ENCODE assay signal across 9 cellular contexts in genomic region chr22:50696799-50697561, GRCh38. TPM values are rescaled to one million over a fixed set of nuclear protein-coding genes. Genes with fewer than 3 reads are reported as not detected.
DNase-seq lines count a peak whose midpoint lies in the region; ATAC-seq, FAIRE-seq and TF ChIP-seq lines count a peak whose summit lies in the region.
"Had no signal": no experiment of that assay in that cellular context is flagged by ENCODE, and none has a peak within 500 bp of the region (broad histone marks: within the 10 kb centered on the region; RNA-seq: fewer than 3 reads in every experiment).

No MANE protein-coding gene starts in this region.

- H4K20me1 ChIP-seq in keratinocyte (ENCODE audit: control insufficient read depth, extremely low read depth, insufficient read depth, low read length): no peaks in the 10 kb centered on the region

- peak overlapping the region; percentile 67 for H3K4me2 ChIP-seq in keratinocyte (ENCODE audit: control insufficient read depth, extremely low read depth, insufficient read depth, low read depth, low read length)

- H3K79me2 ChIP-seq in keratinocyte (ENCODE audit: control insufficient read depth, insufficient read depth, low read length): no peaks in the 10 kb centered on the region

- ATAC-seq in HG02981 (IDR thresholded peaks at IDR 0.05; ENCODE audit: unreplicated experiment) (no peak), GM18502 (IDR thresholded peaks at IDR 0.05; ENCODE audit: poor library complexity, unreplicated experiment) (no peak)

- H3K27me3 ChIP-seq in keratinocyte (ENCODE audit: control insufficient read depth, extremely low read depth, insufficient read depth, low read length) (no peaks in the 10 kb centered on the region), subcutaneous abdominal adipose tissue (ENCODE audit: control insufficient read depth in 5 of 5, insufficient read depth in 4 of 5, low read length in 5 of 5) (no peaks in the 10 kb centered on the region)

- peaks cover 20% of the 10 kb centered on the region for H3K4me1 ChIP-seq in keratinocyte (ENCODE audit: control insufficient read depth, extremely low read depth, insufficient read depth, low read length)
- H3K4me1 ChIP-seq in subcutaneous abdominal adipose tissue (ENCODE audit: control insufficient read depth in 5 of 5, insufficient read depth in 5 of 5, low read length in 5 of 5): peaks cover 3 to 82% (median 26%) of the 10 kb centered on the region in 5 donors

- no peak for FAIRE-seq in keratinocyte (lab: Jason Lieb, UNC)

- peak overlapping the region; percentile 50 to 54 for H3K4me3 ChIP-seq in cardiac fibroblast (replicated peaks in 1 of 2; ENCODE audit: low read depth in 2 of 2, low read length in 2 of 2)
- peak overlapping the region in 2 of 3 experiments; percentile 31 to 48 for H3K4me3 ChIP-seq in keratinocyte (ENCODE audit: control insufficient read depth in 2 of 3, extremely low read depth in 1 of 3, insufficient read depth in 2 of 3, low read depth in 1 of 3, low read length in 3 of 3)
- H3K4me3 ChIP-seq in subcutaneous abdominal adipose tissue (ENCODE audit: low read depth in 1 of 5, low read length in 5 of 5): peak overlapping the region; percentile 46 to 73 (median 66)

- H2AFZ ChIP-seq in keratinocyte (ENCODE audit: control insufficient read depth, low read length): peak overlapping the region; percentile 53

- no peaks in the 10 kb centered on the region for H3K9me1 ChIP-seq in keratinocyte (ENCODE audit: control insufficient read depth, extremely low read depth, insufficient read depth, low read length)

- H3K9me3 ChIP-seq in keratinocyte (ENCODE audit: control insufficient read depth, low read depth, low read length): no peaks in the 10 kb centered on the region
- no peaks in the 10 kb centered on the region for H3K9me3 ChIP-seq in subcutaneous abdominal adipose tissue (ENCODE audit: control insufficient read depth in 5 of 5, low read length in 5 of 5)

- TF ChIP-seq CTCF in cardiac fibroblast (IDR thresholded peaks at IDR 0.05; ENCODE audit: low read depth, low read length) (peak; percentile 56), keratinocyte (optimal IDR thresholded peaks at IDR 0.05 in 1 of 3, IDR thresholded peaks at IDR 0.05 in 1 of 3, conservative IDR thresholded peaks at IDR 0.05 in 1 of 3; ENCODE audit: extremely low read depth in 1 of 3, insufficient read depth in 2 of 3, low read length in 3 of 3) (peak; percentile 68 to 85 (median 83))

- DNase-seq in DMS53 (lab: John Stamatoyannopoulos, UW): peak; percentile 52
- DNase-seq in DMS53 treated with DMSO at 0.1 percent for 48 hours (lab: John Stamatoyannopoulos, UW; ENCODE audit: unreplicated experiment): no peak
- DNase-seq in cardiac fibroblast (ENCODE audit: low read depth in 2 of 2): peak in 1 of 2 donors; percentile 30
- no peak for DNase-seq in keratinocyte (ENCODE audit: low read depth, low spot score)
- DNase-seq in anterior cingulate cortex (lab: John Stamatoyannopoulos, UW): no peak
- DNase-seq: effector CD4-positive, alpha-beta T cell had no signal

- H3K36me3 ChIP-seq in keratinocyte (ENCODE audit: control insufficient read depth in 2 of 2, extremely low read depth in 1 of 2, insufficient read depth in 2 of 2, low read length in 2 of 2) (peaks cover 0 to 1% of the 10 kb centered on the region in 2 experiments), subcutaneous abdominal adipose tissue (ENCODE audit: control insufficient read depth in 5 of 5, insufficient read depth in 5 of 5, low read length in 5 of 5) (peaks cover 0 to 51% (median 30%) of the 10 kb centered on the region in 5 donors)

- H3K27ac ChIP-seq in keratinocyte (ENCODE audit: control insufficient read depth, insufficient read depth, low read length): peak overlapping the region; percentile 44
- H3K27ac ChIP-seq in subcutaneous abdominal adipose tissue (ENCODE audit: low read depth, low read length): no peak overlapping the region

- dilution Hi-C loops in keratinocyte (cut with MboI; ENCODE audit: extremely low pct_ligation_motif_present, low sequenced_read_pairs): no loop called here

- peak overlapping the region; percentile 38 for H3K9ac ChIP-seq in keratinocyte (ENCODE audit: control insufficient read depth, extremely low read depth, insufficient read depth, low read length)
- peak overlapping the region in 3 of 5 donors; percentile 21 to 57 (median 32) for H3K9ac ChIP-seq in subcutaneous abdominal adipose tissue (ENCODE audit: low read length in 5 of 5)

RNA-seq across cellular contexts. Expression of gene SHANK3, which starts 24.4 kb away (rescaled TPM):
- 1.00 to 1.8 TPM (median 1.6 TPM) in 3 replicates for polyA plus RNA-seq in keratinocyte
- 0.60 TPM for polyA plus RNA-seq in keratinocyte (2011; ENCODE audit: low read depth)
- polyA plus RNA-seq in keratinocyte (2011; cell fraction: cytosol; rRNA removed): 0.69 and 2.0 TPM in 2 replicates
- 3.9 and 7.2 TPM in 2 replicates for polyA plus RNA-seq in keratinocyte (2011; cell fraction: nucleus; rRNA removed)
- polyA plus RNA-seq in keratinocyte (2012; ENCODE audit: low replicate concordance): 0.93 and 3.8 TPM in 2 replicates
- polyA minus RNA-seq in keratinocyte: 1.0 to 4.2 TPM (median 1.3 TPM) in 3 replicates
- 3.6 TPM for polyA minus RNA-seq in keratinocyte (2011; cell fraction: cytosol; rRNA and poly(A)+ RNA removed)
- polyA minus RNA-seq in keratinocyte (2011; cell fraction: nucleus; rRNA and poly(A)+ RNA removed): 3.8 and 4.0 TPM in 2 replicates

RNA-seq across cellular contexts. Expression of gene ACR, which starts 41.0 kb away (rescaled TPM):
- polyA plus RNA-seq in keratinocyte: not detected in 3 replicates
- polyA plus RNA-seq in keratinocyte (2011; ENCODE audit: low read depth): not detected
- polyA plus RNA-seq in keratinocyte (2011; cell fraction: cytosol; rRNA removed): not detected in 2 replicates
- polyA plus RNA-seq in keratinocyte (2011; cell fraction: nucleus; rRNA removed): not detected in 2 replicates
- polyA plus RNA-seq in keratinocyte (2012; ENCODE audit: low replicate concordance): 0.18 TPM in 1 of 2 replicates, not detected in the other
- not detected in 3 replicates for polyA minus RNA-seq in keratinocyte
- not detected for polyA minus RNA-seq in keratinocyte (2011; cell fraction: cytosol; rRNA and poly(A)+ RNA removed)
- polyA minus RNA-seq in keratinocyte (2011; cell fraction: nucleus; rRNA and poly(A)+ RNA removed): not detected in 2 replicates
